15 cellular contexts compared by ENCODE assay signal in the genomic region with DNA sequence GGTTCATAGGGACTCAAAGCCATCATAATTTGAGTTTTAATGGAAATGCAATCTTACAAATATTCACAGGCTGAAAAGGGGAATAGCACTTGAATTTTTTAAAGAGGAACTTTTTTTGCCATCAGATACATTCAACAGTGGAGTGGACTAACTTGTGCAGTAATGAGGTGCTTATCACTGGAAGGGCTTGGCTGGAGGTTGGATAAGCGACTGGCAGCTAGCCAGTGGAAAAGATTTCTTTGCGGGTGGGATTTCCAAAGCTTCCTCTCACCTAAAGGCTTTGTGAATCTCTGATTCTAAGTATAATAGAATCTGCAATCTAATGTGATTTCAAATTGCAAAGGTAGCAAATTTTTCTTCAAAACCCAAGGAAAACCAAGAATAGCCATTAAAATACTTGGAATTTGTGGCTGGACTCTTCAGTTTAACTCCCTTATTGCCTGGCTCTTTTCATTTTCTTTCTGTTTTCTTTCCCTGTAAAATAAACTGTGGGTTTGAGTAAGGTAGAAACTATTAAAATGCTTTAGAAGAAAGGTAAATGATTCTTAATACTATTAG.
"Had no signal": no experiment of that assay in that cellular context is flagged by ENCODE, and none has a peak within 500 bp of the region (broad histone marks: within the 10 kb centered on the region; RNA-seq: fewer than 3 reads in every experiment).

No MANE protein-coding gene starts in this region.

- H3K9me3 ChIP-seq: ascending aorta, uterus had no signal

- H3K27ac ChIP-seq: ascending aorta, parathyroid adenoma, uterus had no signal

- H3K4me3 Mint-ChIP-seq: activated CD4-positive, alpha-beta memory T cell treated with anti-CD3 and anti-CD28 coated beads for 36 hours; activated naive CD8-positive, alpha-beta T cell treated with anti-CD3 and anti-CD28 coated beads for 36 hours; activated T-cell treated with anti-CD3 and anti-CD28 coated beads, Interleukin-2, amount 50 U/mL, for 72 hours; dendritic cell treated with granulocyte-macrophage colony-stimulating factor and Interleukin-4, amounts not matched to agents 40 ng/mL and 50 ng/mL, for 4 days; neural crest cell; T-helper 1 cell treated with Interleukin-12 subunit alpha and Interleukin-12 subunit beta and Interleukin-4 antibody, amounts not matched to agents 30 μg/mL and 1 μg/mL, for 36 hours had no signal

- H3K4me1 ChIP-seq: ascending aorta, parathyroid adenoma, uterus had no signal

- H3K27ac Mint-ChIP-seq: activated CD4-positive, alpha-beta memory T cell treated with anti-CD3 and anti-CD28 coated beads for 36 hours; activated naive CD8-positive, alpha-beta T cell treated with anti-CD3 and anti-CD28 coated beads for 36 hours; activated T-cell treated with anti-CD3 and anti-CD28 coated beads, Interleukin-2, amount 50 U/mL, for 72 hours; dendritic cell treated with granulocyte-macrophage colony-stimulating factor and Interleukin-4, amounts not matched to agents 40 ng/mL and 50 ng/mL, for 4 days; T-helper 1 cell treated with Interleukin-12 subunit alpha and Interleukin-12 subunit beta and Interleukin-4 antibody, amounts not matched to agents 30 μg/mL and 1 μg/mL, for 36 hours had no signal

- H3K4me3 ChIP-seq: ascending aorta, uterus had no signal

- ATAC-seq: activated T-cell treated with anti-CD3 and anti-CD28 coated beads, Interleukin-2, amount 50 U/mL, for 72 hours had no signal

- H3K27me3 Mint-ChIP-seq: activated CD4-positive, alpha-beta memory T cell treated with anti-CD3 and anti-CD28 coated beads for 36 hours; activated naive CD8-positive, alpha-beta T cell treated with anti-CD3 and anti-CD28 coated beads for 36 hours; dendritic cell treated with granulocyte-macrophage colony-stimulating factor and Interleukin-4, amounts not matched to agents 40 ng/mL and 50 ng/mL, for 4 days had no signal

- H3K36me3 Mint-ChIP-seq: activated CD4-positive, alpha-beta memory T cell treated with anti-CD3 and anti-CD28 coated beads for 36 hours; activated naive CD8-positive, alpha-beta T cell treated with anti-CD3 and anti-CD28 coated beads for 36 hours had no signal

- H3K79me2 ChIP-seq: parathyroid adenoma had no signal

- H3K9me3 Mint-ChIP-seq: activated naive CD8-positive, alpha-beta T cell treated with anti-CD3 and anti-CD28 coated beads for 36 hours; dendritic cell treated with granulocyte-macrophage colony-stimulating factor and Interleukin-4, amounts not matched to agents 40 ng/mL and 50 ng/mL, for 4 days; T-helper 1 cell treated with Interleukin-12 subunit alpha and Interleukin-12 subunit beta and Interleukin-4 antibody, amounts not matched to agents 30 μg/mL and 1 μg/mL, for 36 hours had no signal

- DNase-seq: activated CD4-positive, alpha-beta memory T cell treated with anti-CD3 and anti-CD28 coated beads for 36 hours; activated CD4-positive, alpha-beta T cell treated with anti-CD3 and anti-CD28 coated beads for 1 hour; activated gamma-delta T cell treated with Interleukin-2 at 50 U/mL for 16 hours; activated naive CD8-positive, alpha-beta T cell treated with anti-CD3 and anti-CD28 coated beads for 36 hours; activated T-cell treated with anti-CD3 and anti-CD28 coated beads, Interleukin-2, amount 50 U/mL, for 72 hours; central memory CD4-positive, alpha-beta T cell; hippocampal formation; kidney glomerular epithelial cell; retina; uterus had no signal

- H3K27me3 ChIP-seq: ascending aorta, uterus had no signal

- H3K36me3 ChIP-seq: ascending aorta, uterus had no signal

- H3K4me1 Mint-ChIP-seq: activated naive CD8-positive, alpha-beta T cell treated with anti-CD3 and anti-CD28 coated beads for 36 hours had no signal

- H2AFZ ChIP-seq: parathyroid adenoma had no signal

- H3K9ac ChIP-seq: parathyroid adenoma had no signal
